16 cellular contexts compared by ENCODE assay signal in the genomic region with DNA sequence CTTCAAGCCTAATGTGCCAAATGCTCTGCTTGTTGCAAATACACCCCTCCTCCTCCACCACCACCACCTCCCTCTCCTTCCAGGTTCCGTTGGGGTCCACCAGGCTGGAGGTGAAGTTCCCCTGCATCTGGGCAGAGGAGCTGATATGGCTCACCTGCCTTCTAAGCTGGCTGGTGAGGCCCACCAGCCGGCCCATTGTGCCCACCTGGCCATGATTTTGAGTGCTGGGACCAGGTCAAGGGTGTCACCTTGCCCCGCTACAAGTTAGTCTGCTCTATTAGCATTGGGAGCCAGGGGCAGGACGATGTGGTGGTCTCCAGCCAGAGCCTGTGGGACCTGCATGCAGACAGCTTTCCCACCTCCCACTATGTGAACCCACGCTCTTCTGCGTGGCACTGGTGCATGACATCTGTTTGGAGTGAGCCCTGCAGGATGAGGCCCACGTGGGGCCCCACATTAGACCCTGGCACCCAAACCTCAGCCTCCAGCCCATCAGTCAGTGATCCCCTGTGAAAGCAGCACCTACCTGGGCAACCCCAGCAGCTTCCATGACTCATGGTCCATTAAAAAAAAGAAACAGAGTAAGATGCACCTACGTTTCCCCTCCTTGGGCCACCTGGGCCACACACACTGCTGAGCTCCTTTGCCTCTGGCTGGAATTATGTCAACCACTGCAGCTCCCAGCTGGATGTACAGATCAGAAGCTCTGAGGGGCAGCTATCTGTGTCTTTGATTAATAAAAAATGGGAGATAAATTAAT. TPM values are rescaled to one million over a fixed set of nuclear protein-coding genes. Genes with fewer than 3 reads are reported as not detected.
DNase-seq lines count a peak whose midpoint lies in the region; ATAC-seq, FAIRE-seq and TF ChIP-seq lines count a peak whose summit lies in the region.
"Had no signal": no experiment of that assay in that cellular context is flagged by ENCODE, and none has a peak within 500 bp of the region (broad histone marks: within the 10 kb centered on the region; RNA-seq: fewer than 3 reads in every experiment).

No MANE protein-coding gene starts in this region.

- no TSS peak for BruUV-seq in MCF 10A (replicated peaks; lab: Mats Ljungman, UMichigan)

- H3K4me1 Mint-ChIP-seq in MCF 10A (ENCODE audit: insufficient read depth, unreplicated experiment): peaks cover 14% of the 10 kb centered on the region
- H3K4me1 Mint-ChIP-seq in activated CD8-positive, alpha-beta memory T cell treated with anti-CD3 and anti-CD28 coated beads, Interleukin-2, amount 10 ng/mL, durations not matched to agents 7 days and 5 days: peaks cover 2% of the 10 kb centered on the region

- H3K27ac ChIP-seq in breast epithelium (no peak overlapping the region), foreskin keratinocyte (no peak overlapping the region)
- H3K27ac ChIP-seq: 22Rv1, BLaER1 had no signal

- intact Hi-C loops in MCF 10A (cut with micrococcal nuclease) (no loop called here), breast epithelium (cut with DNase I; ENCODE audit: low total_unique reads) (no loop called here), posterior vena cava (cut with DNase I) (no loop called here)

- POLR2A ChIA-PET in MCF 10A (lab: Yijun Ruan, JAX): interaction anchor here (0.7 to 1.1 kb wide), 5 partner anchors 11 to 331 kb away, joined by 3 to 6 read pairs (median 4); a partner anchor contains a TSS

- peak; percentile 23 for DNase-seq in MCF 10A (ENCODE audit: unreplicated experiment)
- DNase-seq in breast epithelium (ENCODE audit: low spot score in 2 of 2): no peak
- peak; percentile 58 for DNase-seq in bronchial epithelial cell (ENCODE audit: low read depth)
- peak in 1 of 2 donors; percentile 46 for DNase-seq in foreskin keratinocyte
- DNase-seq in posterior vena cava (ENCODE audit: low spot score): peak; percentile 58
- DNase-seq in NCI-H2029 (lab: John Stamatoyannopoulos, UW): no peak
- DNase-seq in activated CD8-positive, alpha-beta memory T cell treated with anti-CD3 and anti-CD28 coated beads, Interleukin-2, amount 10 ng/mL, durations not matched to agents 7 days and 5 days: no peak
- DNase-seq: H7 had no signal

- H3K36me3 ChIP-seq in breast epithelium: no peaks in the 10 kb centered on the region
- no peaks in the 10 kb centered on the region for H3K36me3 ChIP-seq in bronchial epithelial cell (ENCODE audit: control insufficient read depth, insufficient read depth, low read length)
- H3K36me3 ChIP-seq: BLaER1 had no signal

- H3K27ac Mint-ChIP-seq in MCF 10A (ENCODE audit: low read depth, unreplicated experiment): no peak overlapping the region
- no peak overlapping the region for H3K27ac Mint-ChIP-seq in activated CD8-positive, alpha-beta memory T cell treated with anti-CD3 and anti-CD28 coated beads, Interleukin-2, amount 10 ng/mL, durations not matched to agents 7 days and 5 days
- H3K27ac Mint-ChIP-seq: GM23338 had no signal

- no peaks in the 10 kb centered on the region for H3K36me3 Mint-ChIP-seq in MCF 10A (ENCODE audit: insufficient read depth, unreplicated experiment)
- no peaks in the 10 kb centered on the region for H3K36me3 Mint-ChIP-seq in activated CD8-positive, alpha-beta memory T cell treated with anti-CD3 and anti-CD28 coated beads, Interleukin-2, amount 10 ng/mL, durations not matched to agents 7 days and 5 days

- H3K4me1 ChIP-seq in breast epithelium (no peaks in the 10 kb centered on the region), foreskin keratinocyte (peaks cover 19% of the 10 kb centered on the region)

- TF ChIP-seq CTCF in MCF 10A (IDR thresholded peaks at IDR 0.05; ENCODE audit: unreplicated experiment) (no peak), breast epithelium (IDR thresholded peaks at IDR 0.05) (no peak), bronchial epithelial cell (IDR thresholded peaks at IDR 0.05; ENCODE audit: insufficient read depth, low read length, severe bottlenecking) (no peak), foreskin keratinocyte (conservative IDR thresholded peaks at IDR 0.05) (no peak)

- H3K27me3 ChIP-seq in breast epithelium (no peaks in the 10 kb centered on the region), bronchial epithelial cell (ENCODE audit: control insufficient read depth, insufficient read depth, low read length) (no peaks in the 10 kb centered on the region), foreskin keratinocyte (no peaks in the 10 kb centered on the region)
- H3K27me3 ChIP-seq: BLaER1 had no signal

- peak; percentile 48 for ATAC-seq in foreskin keratinocyte
- ATAC-seq in GM21381 (IDR thresholded peaks at IDR 0.05; ENCODE audit: unreplicated experiment): no peak
- no peak for ATAC-seq in activated CD8-positive, alpha-beta memory T cell treated with anti-CD3 and anti-CD28 coated beads, Interleukin-2, amount 10 ng/mL, durations not matched to agents 7 days and 5 days
- ATAC-seq: GM23338, HepG2 had no signal

- no peaks in the 10 kb centered on the region for H3K9me3 ChIP-seq in breast epithelium
- H3K9me3 ChIP-seq: BLaER1 had no signal

- H3K4me3 ChIP-seq in breast epithelium: no peak overlapping the region
- H3K4me3 ChIP-seq in bronchial epithelial cell (ENCODE audit: low read depth, low read length): no peak overlapping the region
- H3K4me3 ChIP-seq: BLaER1, GM23338 had no signal

- TF ChIP-seq POLR2A in breast epithelium (IDR thresholded peaks at IDR 0.05): no peak

- no peaks in the 10 kb centered on the region for H3K27me3 Mint-ChIP-seq in MCF 10A (ENCODE audit: insufficient read depth, unreplicated experiment)
- no peaks in the 10 kb centered on the region for H3K27me3 Mint-ChIP-seq in activated CD8-positive, alpha-beta memory T cell treated with anti-CD3 and anti-CD28 coated beads, Interleukin-2, amount 10 ng/mL, durations not matched to agents 7 days and 5 days

- no peaks in the 10 kb centered on the region for H3K9me3 Mint-ChIP-seq in MCF 10A (ENCODE audit: unreplicated experiment)
- H3K9me3 Mint-ChIP-seq in activated CD8-positive, alpha-beta memory T cell treated with anti-CD3 and anti-CD28 coated beads, Interleukin-2, amount 10 ng/mL, durations not matched to agents 7 days and 5 days (ENCODE audit: low read depth): no peaks in the 10 kb centered on the region
- H3K9me3 Mint-ChIP-seq: GM23338 had no signal

- FAIRE-seq in bronchial epithelial cell (lab: Jason Lieb, UNC): no peak
- FAIRE-seq: HepG2, HTR-8/SVneo had no signal

- CTCF ChIA-PET in MCF 10A (lab: Yijun Ruan, JAX): interaction anchor here (0.5 kb wide), 1 partner anchor 18 kb away, joined by 3 read pairs; no protein-coding TSS in a partner anchor
- CTCF ChIA-PET in activated CD8-positive, alpha-beta memory T cell treated with anti-CD3 and anti-CD28 coated beads, Interleukin-2, amount 10 ng/mL, durations not matched to agents 7 days and 5 days (lab: Charles Lee): interaction anchor here (1.5 to 1.7 kb wide), 2 partner anchors 13 kb away, joined by 3 to 6 read pairs; no protein-coding TSS in a partner anchor

- H3K4me3 Mint-ChIP-seq in MCF 10A (ENCODE audit: unreplicated experiment): no peak overlapping the region
- H3K4me3 Mint-ChIP-seq in activated CD8-positive, alpha-beta memory T cell treated with anti-CD3 and anti-CD28 coated beads, Interleukin-2, amount 10 ng/mL, durations not matched to agents 7 days and 5 days: no peak overlapping the region
- H3K4me3 Mint-ChIP-seq: GM23338 had no signal

RNA-seq across cellular contexts. Expression of a gene that starts 15.6 kb away (rescaled TPM):
- total RNA-seq in MCF 10A (2022): not detected in 2 replicates
- 1 to 10 TPM in 1 of 3 donors, not detected in 2; 1.3 TPM for total RNA-seq in breast epithelium
- not detected in 2 replicates for total RNA-seq in bronchial epithelial cell
- not detected in 2 replicates for total RNA-seq in foreskin keratinocyte
- polyA plus RNA-seq in foreskin keratinocyte: not detected in 2 replicates
- under 1 TPM; 0.51 to 0.86 TPM for total RNA-seq in posterior vena cava
- under 1 TPM in 1 of 2 experiments, not detected in 1; 0.09 TPM for total RNA-seq in activated CD8-positive, alpha-beta memory T cell treated with anti-CD3 and anti-CD28 coated beads, Interleukin-2, amount 10 ng/mL, durations not matched to agents 7 days and 5 days
- total RNA-seq: A673, Daoy, GM23338, H7, HepG2 had no signal
- polyA plus RNA-seq: GM23338, HepG2 had no signal

RNA-seq across cellular contexts. Expression of a gene that starts 31.4 kb away (rescaled TPM):
- total RNA-seq in MCF 10A (2022): 4.6 and 5.4 TPM in 2 replicates
- total RNA-seq in breast epithelium: 1 to 10 TPM; 4.5 to 8.0 (median 7.5) TPM
- 2.7 and 3.9 TPM in 2 replicates for total RNA-seq in bronchial epithelial cell
- total RNA-seq in foreskin keratinocyte: 2.5 and 2.8 TPM in 2 replicates
- polyA plus RNA-seq in foreskin keratinocyte: 2.1 and 2.6 TPM in 2 replicates
- total RNA-seq in posterior vena cava: 1 to 10 TPM; 5.0 to 6.7 TPM
- 10 to 100 TPM; 14.5 to 17.0 TPM for total RNA-seq in activated CD8-positive, alpha-beta memory T cell treated with anti-CD3 and anti-CD28 coated beads, Interleukin-2, amount 10 ng/mL, durations not matched to agents 7 days and 5 days

RNA-seq across cellular contexts. Expression of a gene that starts 31.6 kb away (rescaled TPM):
- total RNA-seq in MCF 10A (2022) (98.2 and 128 TPM in 2 replicates), breast epithelium (10 to 100 TPM; 44.6 to 70.7 (median 48.8) TPM), bronchial epithelial cell (42.6 and 52.7 TPM in 2 replicates), foreskin keratinocyte (102 and 116 TPM in 2 replicates), posterior vena cava (10 to 100 TPM; 40.9 to 41.9 TPM)
- polyA plus RNA-seq in foreskin keratinocyte: 126 and 138 TPM in 2 replicates
- total RNA-seq in activated CD8-positive, alpha-beta memory T cell treated with anti-CD3 and anti-CD28 coated beads, Interleukin-2, amount 10 ng/mL, durations not matched to agents 7 days and 5 days: 100 to 1,000 TPM; 122 to 147 TPM

Comparison
In these comparisons a context has a peak if more than half of its experiments do, and no peak if none do; other contexts are left out.
1. DNase-seq: peak in MCF 10A (single experiment), bronchial epithelial cell (single experiment) and posterior vena cava (single experiment); none in breast epithelium (0 of 2), NCI-H2029 (single experiment) and activated CD8-positive, alpha-beta memory T cell treated with anti-CD3 and anti-CD28 coated beads, Interleukin-2, amount 10 ng/mL, durations not matched to agents 7 days and 5 days (single experiment).